17 cellular contexts compared by ENCODE assay signal in genomic region chr10:112715581-112715980, GRCh38.
A peak's percentile ranks its signal among the peaks of the same experiment; 100 is the strongest.
DNase-seq lines count a peak whose midpoint lies in the region; ATAC-seq, FAIRE-seq and TF ChIP-seq lines count a peak whose summit lies in the region.
"Had no signal": no experiment of that assay in that cellular context is flagged by ENCODE, and none has a peak within 500 bp of the region (broad histone marks: within the 10 kb centered on the region; RNA-seq: fewer than 3 reads in every experiment).

No MANE protein-coding gene starts in this region.

- peak overlapping the region; percentile 39 for H3K27ac ChIP-seq in epithelial cell of prostate
- no peak overlapping the region for H3K27ac ChIP-seq in neuronal stem cell (replicated peaks; ENCODE audit: low read length)
- H3K27ac ChIP-seq: BLaER1 treated with 17β-estradiol and CSF1 and Interleukin-3, amounts not matched to agents 10 nM and 100 nM had no signal

- no peak overlapping the region for H2BK5ac ChIP-seq in neuronal stem cell (ENCODE audit: low read length)

- no peak overlapping the region for H3K23ac ChIP-seq in neuronal stem cell (ENCODE audit: low read depth, low read length, poor library complexity)

- no peak overlapping the region for H2AFZ ChIP-seq in neuronal stem cell (ENCODE audit: low read length)

- H2BK12ac ChIP-seq in neuronal stem cell (ENCODE audit: low read length) = no peak overlapping the region

- H3K4me2 ChIP-seq in neuronal stem cell (ENCODE audit: insufficient read depth, low read length, poor library complexity, severe bottlenecking) = no peak overlapping the region

- peak overlapping the region; percentile 12 for H3K18ac ChIP-seq in neuronal stem cell (ENCODE audit: low read length)

- H4K91ac ChIP-seq in neuronal stem cell (ENCODE audit: low read depth, low read length, poor library complexity) = no peak overlapping the region

- no peak overlapping the region for H3K4ac ChIP-seq in neuronal stem cell (ENCODE audit: low read length)

- no peaks in the 10 kb centered on the region for H3K9me3 ChIP-seq in neuronal stem cell (replicated peaks in 1 of 2; ENCODE audit: control insufficient read depth in 2 of 2, insufficient read depth in 1 of 2, low read depth in 1 of 2, low read length in 2 of 2)
- H3K9me3 ChIP-seq: MG63 had no signal

- H3K79me1 ChIP-seq in neuronal stem cell (ENCODE audit: low read depth, low read length) = no peaks in the 10 kb centered on the region

- no peak overlapping the region for H2BK120ac ChIP-seq in neuronal stem cell (ENCODE audit: low read depth, low read length)

- DNase-seq in NCI-H510A treated with DMSO at 0.1 percent for 48 hours (lab: John Stamatoyannopoulos, UW) = peak; percentile 9
- no peak for DNase-seq in NCI-H510A (lab: John Stamatoyannopoulos, UW)
- peak; percentile 59 for DNase-seq in LNCaP clone FGC (ENCODE audit: low read depth)
- no peak for DNase-seq in epithelial cell of prostate (ENCODE audit: low read depth, low spot score)
- DNase-seq in neuronal stem cell (ENCODE audit: low spot score) = no peak
- DNase-seq in HTR-8/SVneo (ENCODE audit: insufficient read length, low spot score) = no peak
- no peak for DNase-seq in superior temporal gyrus (ENCODE audit: extremely low spot score)
- DNase-seq: 8988T, MG63, NCI-H1092 treated with DMSO at 0.1 percent for 48 hours, NCI-H1694, NCI-H446, NCI-H774, SHP77 treated with DMSO at 0.1 percent for 48 hours had no signal

- no peak overlapping the region for H3K4me3 ChIP-seq in LNCaP clone FGC (ENCODE audit: low read depth, low read length)
- H3K4me3 ChIP-seq in neuronal stem cell (ENCODE audit: low read length in 2 of 2) = peak overlapping the region in 1 of 2 donors; percentile 22
- H3K4me3 ChIP-seq: BLaER1 treated with 17β-estradiol and CSF1 and Interleukin-3, amounts not matched to agents 10 nM and 100 nM; K562; MG63 had no signal

- no peak for TF ChIP-seq CTCF in LNCaP clone FGC (IDR thresholded peaks at IDR 0.05; ENCODE audit: control insufficient read depth, extremely low read depth, insufficient read depth)

- H3K14ac ChIP-seq in neuronal stem cell (ENCODE audit: low read length) = no peak overlapping the region

- H3K36me3 ChIP-seq in neuronal stem cell (replicated peaks in 1 of 2; ENCODE audit: control insufficient read depth in 2 of 2, insufficient read depth in 2 of 2, low read length in 2 of 2) = no peaks in the 10 kb centered on the region
- H3K36me3 ChIP-seq: MG63 had no signal

- no peak overlapping the region for H4K8ac ChIP-seq in neuronal stem cell (ENCODE audit: low read depth, low read length)

- H3K4me1 ChIP-seq in neuronal stem cell (ENCODE audit: control insufficient read depth in 2 of 2, insufficient read depth in 1 of 2, low read depth in 1 of 2, low read length in 2 of 2) = peaks cover 2 to 6% of the 10 kb centered on the region in 2 donors

- no peak for FAIRE-seq in HTR-8/SVneo (lab: Jason Lieb, UNC)
- FAIRE-seq: K562 had no signal

- WGBS in neuronal stem cell (ENCODE audit: extremely low coverage in 2 of 2, insufficient read length in 2 of 2, insufficient replicate concordance in 1 of 2), 2 donors = no CpG with 5 or more reads among the region's 5 CpGs

- no peak overlapping the region for H2AK5ac ChIP-seq in neuronal stem cell (ENCODE audit: low read depth, low read length)

- no peaks in the 10 kb centered on the region for H3K27me3 ChIP-seq in neuronal stem cell (ENCODE audit: control insufficient read depth in 3 of 3, insufficient read depth in 3 of 3, low read depth in 1 of 3, low read length in 3 of 3)
- H3K27me3 ChIP-seq: BLaER1 treated with 17β-estradiol and CSF1 and Interleukin-3, amounts not matched to agents 10 nM and 100 nM; MG63 had no signal

- ATAC-seq in GM18498 (IDR thresholded peaks at IDR 0.05; ENCODE audit: unreplicated experiment) = no peak
- ATAC-seq: K562 had no signal

- H2BK15ac ChIP-seq in neuronal stem cell (ENCODE audit: low read length) = no peak overlapping the region

- H3K9ac ChIP-seq in neuronal stem cell (ENCODE audit: low read depth, low read length, poor library complexity) = no peak overlapping the region
- H3K9ac ChIP-seq: BLaER1 treated with 17β-estradiol and CSF1 and Interleukin-3, amounts not matched to agents 10 nM and 100 nM had no signal

Comparison
In these comparisons a context has a peak if more than half of its experiments do, and no peak if none do; other contexts are left out.
1. DNase-seq: peak in NCI-H510A treated with DMSO at 0.1 percent for 48 hours (single experiment) and LNCaP clone FGC (single experiment); none in NCI-H510A (single experiment), epithelial cell of prostate (single experiment), neuronal stem cell (single experiment), HTR-8/SVneo (single experiment) and superior temporal gyrus (single experiment).